ENCODE assay signal across 27 cellular contexts in genomic region chr22:26748845-26749244, GRCh38.
A peak's percentile ranks its signal among the peaks of the same experiment; 100 is the strongest.
DNase-seq lines count a peak whose midpoint lies in the region; ATAC-seq and TF ChIP-seq lines count a peak whose summit lies in the region.
"Had no signal": no experiment of that assay in that cellular context is flagged by ENCODE, and none has a peak within 500 bp of the region (broad histone marks: within the 10 kb centered on the region; RNA-seq: fewer than 3 reads in every experiment).

No MANE protein-coding gene starts in this region.

- WGBS in ovary, 3 donors, result 53 to 68% (median 54%) methylated on average over 6 of the region's 6 CpGs

- TF ChIP-seq CTCF in brain (conservative IDR thresholded peaks at IDR 0.05) (no peak), ovary (IDR thresholded peaks at IDR 0.05) (no peak)

- no peak for TF ChIP-seq POLR2A in ovary (IDR thresholded peaks at IDR 0.05)

- H3K4me3 Mint-ChIP-seq in brain, result no peak overlapping the region
- H3K4me3 Mint-ChIP-seq in stimulated activated naive B cell treated with anti-CD40 and anti-IgM and Interleukin-4, amounts not matched to agents 10 μg/mL and 1 μg/mL and 100 μg/mL, for 72 hours, result no peak overlapping the region
- H3K4me3 Mint-ChIP-seq: activated B cell treated with CpG ODN at 0.5 μM for 24 hours; activated CD8-positive, alpha-beta memory T cell treated with anti-CD3 and anti-CD28 coated beads, Interleukin-2, amount 10 ng/mL, durations not matched to agents 7 days and 5 days; activated T-cell treated with anti-CD3 and anti-CD28 coated beads, Interleukin-2, amount 50 U/mL, for 72 hours; memory B cell; stimulated activated naive CD8-positive, alpha-beta T cell treated with anti-CD3 and anti-CD28 coated beads, Interleukin-15, Interleukin-2, amounts not matched to agents 100 ng/mL and 50 ng/mL, for 24 hours had no signal

- H3K9me3 Mint-ChIP-seq in brain, result peaks cover 2 to 35% (median 3%) of the 10 kb centered on the region in 5 experiments
- H3K9me3 Mint-ChIP-seq in stimulated activated naive B cell treated with anti-CD40 and anti-IgM and Interleukin-4, amounts not matched to agents 10 μg/mL and 1 μg/mL and 100 μg/mL, for 72 hours, result peaks cover 4 to 6% of the 10 kb centered on the region in 2 donors
- H3K9me3 Mint-ChIP-seq: activated B cell treated with CpG ODN at 0.5 μM for 24 hours; activated T-cell treated with anti-CD3 and anti-CD28 coated beads, Interleukin-2, amount 50 U/mL, for 72 hours; stimulated activated naive CD8-positive, alpha-beta T cell treated with anti-CD3 and anti-CD28 coated beads, Interleukin-15, Interleukin-2, amounts not matched to agents 100 ng/mL and 50 ng/mL, for 24 hours had no signal

- peaks cover 4% of the 10 kb centered on the region for H3K36me3 Mint-ChIP-seq in brain
- H3K36me3 Mint-ChIP-seq in stimulated activated naive B cell treated with anti-CD40 and anti-IgM and Interleukin-4, amounts not matched to agents 10 μg/mL and 1 μg/mL and 100 μg/mL, for 72 hours, result peaks cover 14 to 31% of the 10 kb centered on the region in 2 donors
- H3K36me3 Mint-ChIP-seq: activated CD8-positive, alpha-beta memory T cell treated with anti-CD3 and anti-CD28 coated beads, Interleukin-2, amount 10 ng/mL, durations not matched to agents 7 days and 5 days had no signal

- TF ChIP-seq EP300 in ovary (IDR thresholded peaks at IDR 0.05), result no peak

- H3K27ac ChIP-seq in ovary, result peak overlapping the region in 1 of 2 donors; percentile 68
- H3K27ac ChIP-seq: foreskin keratinocyte, pancreas, SJCRH30, thyroid gland had no signal

- peaks cover 7% of the 10 kb centered on the region for H3K27me3 Mint-ChIP-seq in brain
- H3K27me3 Mint-ChIP-seq in stimulated activated naive B cell treated with anti-CD40 and anti-IgM and Interleukin-4, amounts not matched to agents 10 μg/mL and 1 μg/mL and 100 μg/mL, for 72 hours, result no peaks in the 10 kb centered on the region
- H3K27me3 Mint-ChIP-seq: activated B cell treated with CpG ODN at 0.5 μM for 24 hours; activated CD8-positive, alpha-beta memory T cell treated with anti-CD3 and anti-CD28 coated beads, Interleukin-2, amount 10 ng/mL, durations not matched to agents 7 days and 5 days; memory B cell; stimulated activated naive CD8-positive, alpha-beta T cell treated with anti-CD3 and anti-CD28 coated beads, Interleukin-15, Interleukin-2, amounts not matched to agents 100 ng/mL and 50 ng/mL, for 24 hours had no signal

- peak; percentile 71 for DNase-seq in Ammon's horn (ENCODE audit: low spot score)
- peak in 39 of 51 donors; percentile 7 to 78 (median 42) for DNase-seq in hypothalamus (lab: John Stamatoyannopoulos, UW)
- DNase-seq in ovary, result peak in 4 of 5 donors; percentile 25 to 49 (median 42)
- no peak for DNase-seq in NCI-H69 (lab: John Stamatoyannopoulos, UW)
- no peak for DNase-seq in left lobe of liver (ENCODE audit: low spot score)
- DNase-seq in stimulated activated naive B cell treated with anti-CD40 and anti-IgM and Interleukin-4, amounts not matched to agents 10 μg/mL and 1 μg/mL and 100 μg/mL, for 72 hours, result no peak
- DNase-seq: activated B cell treated with CpG ODN at 0.5 μM for 24 hours; activated CD8-positive, alpha-beta memory T cell treated with anti-CD3 and anti-CD28 coated beads, Interleukin-2, amount 10 ng/mL, durations not matched to agents 7 days and 5 days; activated naive CD4-positive, alpha-beta T cell; activated T-cell treated with anti-CD3 and anti-CD28 coated beads, Interleukin-2, amount 50 U/mL, for 72 hours; BE2C; DMS53; foreskin keratinocyte; left colon; NCI-H1417; NCI-H2029 treated with DMSO at 0.1 percent for 48 hours; NCI-H226; NCI-H774; pancreas; SJCRH30; stimulated activated CD4-positive, alpha-beta T cell treated with anti-CD3 and anti-CD28 coated beads, Interleukin-15, amount 100 ng/mL, for 24 hours; T1000; thyroid gland had no signal

- intact Hi-C loops in ovary (cut with DNase I), result no loop called here

- no peak overlapping the region for H3K4me3 ChIP-seq in ovary
- H3K4me3 ChIP-seq: pancreas, SJCRH30, thyroid gland had no signal

- H3K36me3 ChIP-seq in ovary, result no peaks in the 10 kb centered on the region
- H3K36me3 ChIP-seq: BE2C, pancreas, SJCRH30, thyroid gland had no signal

- H3K27ac Mint-ChIP-seq in brain, result peak overlapping the region in 3 of 5 experiments; percentile 33 to 69 (median 64)
- H3K27ac Mint-ChIP-seq in stimulated activated naive B cell treated with anti-CD40 and anti-IgM and Interleukin-4, amounts not matched to agents 10 μg/mL and 1 μg/mL and 100 μg/mL, for 72 hours, result no peak overlapping the region
- H3K27ac Mint-ChIP-seq: activated B cell treated with CpG ODN at 0.5 μM for 24 hours; activated CD8-positive, alpha-beta memory T cell treated with anti-CD3 and anti-CD28 coated beads, Interleukin-2, amount 10 ng/mL, durations not matched to agents 7 days and 5 days; activated T-cell treated with anti-CD3 and anti-CD28 coated beads, Interleukin-2, amount 50 U/mL, for 72 hours; memory B cell; stimulated activated naive CD8-positive, alpha-beta T cell treated with anti-CD3 and anti-CD28 coated beads, Interleukin-15, Interleukin-2, amounts not matched to agents 100 ng/mL and 50 ng/mL, for 24 hours had no signal

- peaks cover 5% of the 10 kb centered on the region for H3K4me1 ChIP-seq in ovary (ENCODE audit: insufficient read depth)
- H3K4me1 ChIP-seq: BE2C, SJCRH30 had no signal

- ATAC-seq in HG03469 (IDR thresholded peaks at IDR 0.05; ENCODE audit: unreplicated experiment) (no peak), left lobe of liver (no peak)
- ATAC-seq in stimulated activated naive B cell treated with anti-CD40 and anti-IgM and Interleukin-4, amounts not matched to agents 10 μg/mL and 1 μg/mL and 100 μg/mL, for 72 hours (replicated peaks), result no peak
- ATAC-seq: activated CD8-positive, alpha-beta memory T cell treated with anti-CD3 and anti-CD28 coated beads, Interleukin-2, amount 10 ng/mL, durations not matched to agents 7 days and 5 days; activated T-cell treated with anti-CD3 and anti-CD28 coated beads, Interleukin-2, amount 50 U/mL, for 72 hours; foreskin keratinocyte; left colon; pancreas had no signal

- H3K9me3 ChIP-seq in ovary, result no peaks in the 10 kb centered on the region
- H3K9me3 ChIP-seq: BE2C, pancreas, SJCRH30, thyroid gland had no signal

- H3K27me3 ChIP-seq in ovary, result no peaks in the 10 kb centered on the region
- H3K27me3 ChIP-seq: BE2C, foreskin keratinocyte, pancreas, SJCRH30, thyroid gland had no signal

- peaks cover 21% of the 10 kb centered on the region for H3K4me1 Mint-ChIP-seq in brain
- peaks cover 0 to 5% of the 10 kb centered on the region in 2 donors for H3K4me1 Mint-ChIP-seq in stimulated activated naive B cell treated with anti-CD40 and anti-IgM and Interleukin-4, amounts not matched to agents 10 μg/mL and 1 μg/mL and 100 μg/mL, for 72 hours
- H3K4me1 Mint-ChIP-seq: activated B cell treated with CpG ODN at 0.5 μM for 24 hours had no signal

Comparison
In these comparisons a context has a peak if more than half of its experiments do, and no peak if none do; other contexts are left out.
1. DNase-seq: peak in Ammon's horn (single experiment), hypothalamus (39 of 51) and ovary (4 of 5); none in NCI-H69 (single experiment), left lobe of liver (single experiment) and stimulated activated naive B cell treated with anti-CD40 and anti-IgM and Interleukin-4, amounts not matched to agents 10 μg/mL and 1 μg/mL and 100 μg/mL, for 72 hours (single experiment).